Comparison of ENCODE assay signal across 8 cellular contexts in the genomic region with DNA sequence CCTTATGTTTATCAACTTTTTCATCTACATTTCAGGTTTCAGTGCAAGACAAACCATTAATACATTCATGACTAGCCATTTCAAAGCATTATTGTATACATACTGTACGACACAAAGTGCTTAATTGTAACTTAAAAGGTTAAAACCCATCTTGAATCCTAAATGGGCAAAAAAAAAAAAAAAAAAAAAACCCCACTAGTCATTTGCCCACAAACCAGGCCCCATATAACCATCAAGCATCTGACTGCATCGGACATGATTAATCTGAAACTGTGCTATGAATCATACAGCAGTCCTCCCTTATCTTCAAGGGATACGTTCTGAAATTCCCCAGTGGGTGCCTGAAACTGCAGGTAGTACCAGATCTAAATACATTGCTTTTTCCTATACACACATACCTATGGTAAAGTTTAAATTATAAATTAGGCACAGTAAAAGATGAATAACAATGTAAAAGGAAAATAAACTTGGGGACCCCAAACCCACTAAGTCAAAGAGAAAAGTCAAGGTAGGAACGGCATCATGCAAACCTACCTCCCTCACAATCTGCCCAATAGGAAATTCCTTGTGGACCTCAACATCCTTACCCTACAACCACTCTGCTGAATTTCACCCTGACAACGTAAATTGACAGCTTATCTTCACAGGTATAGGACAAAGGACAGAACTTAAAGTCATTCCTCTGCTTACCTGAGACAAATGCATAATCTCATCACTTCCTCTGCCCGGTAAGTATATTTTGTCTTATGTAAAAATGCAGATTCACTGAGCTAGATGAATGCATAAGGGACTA. TPM values are rescaled to one million over a fixed set of nuclear protein-coding genes. Genes with fewer than 3 reads are reported as not detected.
A peak's percentile ranks its signal among the peaks of the same experiment; 100 is the strongest.
DNase-seq lines count a peak whose midpoint lies in the region; ATAC-seq and TF ChIP-seq lines count a peak whose summit lies in the region.

No MANE protein-coding gene starts in this region.

- no peak overlapping the region for H2AK5ac ChIP-seq in mesendoderm (ENCODE audit: low read length)

- H2BK15ac ChIP-seq in mesendoderm (replicated peaks; ENCODE audit: low read depth), result no peak overlapping the region

- no peak overlapping the region for H4K8ac ChIP-seq in mesendoderm (ENCODE audit: low read depth, low read length)

- no peak overlapping the region for H3K4me3 ChIP-seq in naive thymus-derived CD4-positive, alpha-beta T cell (ENCODE audit: low read length)
- no peak overlapping the region for H3K4me3 ChIP-seq in mesendoderm (ENCODE audit: low read length)

- peaks cover 0 to 44% of the 10 kb centered on the region in 2 donors for H3K4me1 ChIP-seq in naive thymus-derived CD4-positive, alpha-beta T cell (ENCODE audit: control insufficient read depth in 2 of 2, insufficient read depth in 2 of 2, low read length in 2 of 2)
- H3K4me1 ChIP-seq in mesendoderm (ENCODE audit: control insufficient read depth, low read depth, low read length), result peaks cover 4% of the 10 kb centered on the region

- ATAC-seq in HG03139 (IDR thresholded peaks at IDR 0.05; ENCODE audit: unreplicated experiment), result peak; percentile 72
- peak; percentile 96 for ATAC-seq in activated B cell treated with CpG ODN at 0.5 μM for 24 hours (ENCODE audit: low read depth)
- peak; percentile 75 for ATAC-seq in naive thymus-derived CD4-positive, alpha-beta T cell

- H3K79me1 ChIP-seq in mesendoderm (ENCODE audit: low read length), result peaks cover 2% of the 10 kb centered on the region

- TF ChIP-seq CTCF in activated B cell treated with CpG ODN at 0.5 μM for 24 hours (IDR thresholded peaks at IDR 0.05), result no peak

- H3K79me2 ChIP-seq in mesendoderm (ENCODE audit: control insufficient read depth, insufficient read depth, low read length), result peaks cover 79% of the 10 kb centered on the region

- intact Hi-C loops in activated B cell treated with CpG ODN at 0.5 μM for 24 hours (cut with micrococcal nuclease), result loop anchor here (1.0 to 2.0 kb wide), 4 partner anchors 13 to 79 kb away; no protein-coding TSS in a partner anchor
- intact Hi-C loops in naive thymus-derived CD4-positive, alpha-beta T cell (cut with micrococcal nuclease), result no loop called here

- no peaks in the 10 kb centered on the region for H3K9me3 ChIP-seq in naive thymus-derived CD4-positive, alpha-beta T cell (ENCODE audit: control insufficient read depth in 2 of 3, low read length in 3 of 3)

- no peak overlapping the region for H2BK5ac ChIP-seq in mesendoderm (ENCODE audit: low read length)

- H3K27ac ChIP-seq in naive thymus-derived CD4-positive, alpha-beta T cell (ENCODE audit: low read depth, low read length), result no peak overlapping the region
- no peak overlapping the region for H3K27ac ChIP-seq in mesendoderm (ENCODE audit: low read depth, low read length)

- no peaks in the 10 kb centered on the region for H3K36me3 ChIP-seq in naive thymus-derived CD4-positive, alpha-beta T cell (ENCODE audit: control insufficient read depth in 2 of 3, insufficient read depth in 3 of 3, low read length in 3 of 3)
- no peaks in the 10 kb centered on the region for H3K36me3 ChIP-seq in mesendoderm (ENCODE audit: control insufficient read depth, insufficient read depth, low read length)

- POLR2A ChIA-PET in activated B cell treated with CpG ODN at 0.5 μM for 24 hours (lab: Charles Lee), result interaction anchor here (0.7 to 1.5 kb wide), 3 partner anchors 9 to 30 kb away, joined by 3 to 7 read pairs (median 3); no protein-coding TSS in a partner anchor
- POLR2A ChIA-PET in naive thymus-derived CD4-positive, alpha-beta T cell (lab: Charles Lee), result no interaction called here

- H3K27ac Mint-ChIP-seq in activated B cell treated with CpG ODN at 0.5 μM for 24 hours, result peak overlapping the region; percentile 79
- peak overlapping the region in 1 of 9 donors; percentile 57 for H3K27ac Mint-ChIP-seq in naive thymus-derived CD4-positive, alpha-beta T cell

- no peak overlapping the region for H3K56ac ChIP-seq in mesendoderm (ENCODE audit: low read length)

- H3K9me3 Mint-ChIP-seq in activated B cell treated with CpG ODN at 0.5 μM for 24 hours, result no peaks in the 10 kb centered on the region
- H3K9me3 Mint-ChIP-seq in naive thymus-derived CD4-positive, alpha-beta T cell, result no peaks in the 10 kb centered on the region

- peaks cover 76% of the 10 kb centered on the region for H3K4me1 Mint-ChIP-seq in activated B cell treated with CpG ODN at 0.5 μM for 24 hours
- peaks cover 18 to 57% (median 25%) of the 10 kb centered on the region in 7 donors for H3K4me1 Mint-ChIP-seq in naive thymus-derived CD4-positive, alpha-beta T cell

- DNase-seq in stimulated activated CD4-positive, alpha-beta T cell treated with anti-CD3 and anti-CD28 coated beads, Interleukin-12 subunit alpha, Interleukin-12 subunit beta, amount 100 ng/mL, for 48 hours (ENCODE audit: low read depth in 2 of 3, low spot score in 1 of 3), result peak in 2 of 3 donors; percentile 21 to 45
- no peak for DNase-seq in stimulated activated CD4-positive, alpha-beta T cell treated with anti-CD3 and anti-CD28 coated beads, Interleukin-4, amount 100 ng/mL, for 1 hour
- DNase-seq in activated B cell treated with CpG ODN at 0.5 μM for 24 hours (no peak), GF-D8 (lab: John Stamatoyannopoulos, UW) (no peak), mesendoderm (no peak), NCI-H1694 treated with DMSO at 0.1 percent for 48 hours (lab: John Stamatoyannopoulos, UW) (no peak)
- DNase-seq in naive thymus-derived CD4-positive, alpha-beta T cell, result no peak

- peaks cover 21% of the 10 kb centered on the region for H3K36me3 Mint-ChIP-seq in activated B cell treated with CpG ODN at 0.5 μM for 24 hours (ENCODE audit: low read depth)
- H3K36me3 Mint-ChIP-seq in naive thymus-derived CD4-positive, alpha-beta T cell, result peaks cover 0 to 9% (median 0%) of the 10 kb centered on the region in 5 donors

- H3K9ac ChIP-seq in mesendoderm (ENCODE audit: low read length), result no peak overlapping the region

- peak overlapping the region; percentile 66 for H3K4me3 Mint-ChIP-seq in activated B cell treated with CpG ODN at 0.5 μM for 24 hours
- H3K4me3 Mint-ChIP-seq in naive thymus-derived CD4-positive, alpha-beta T cell, result peak overlapping the region in 1 of 10 donors; percentile 31

- no peak overlapping the region for H3K4ac ChIP-seq in mesendoderm (ENCODE audit: low read depth, low read length)

- H3K4me2 ChIP-seq in mesendoderm (ENCODE audit: low read length), result no peak overlapping the region

- CTCF ChIA-PET in activated B cell treated with CpG ODN at 0.5 μM for 24 hours (lab: Charles Lee), result no interaction called here
- CTCF ChIA-PET in naive thymus-derived CD4-positive, alpha-beta T cell (lab: Charles Lee), result no interaction called here

- no peaks in the 10 kb centered on the region for H3K27me3 ChIP-seq in naive thymus-derived CD4-positive, alpha-beta T cell (ENCODE audit: control insufficient read depth in 2 of 2, insufficient read depth in 2 of 2, low read length in 2 of 2)
- H3K27me3 ChIP-seq in mesendoderm (ENCODE audit: insufficient read depth, low read length, poor library complexity), result no peaks in the 10 kb centered on the region

- H3K23ac ChIP-seq in mesendoderm (ENCODE audit: low read length), result no peak overlapping the region

- H4K5ac ChIP-seq in mesendoderm (ENCODE audit: low read length), result no peak overlapping the region

- no peak overlapping the region for H2BK120ac ChIP-seq in mesendoderm (ENCODE audit: low read depth, low read length)

- WGBS in mesendoderm (ENCODE audit: extremely low coverage, insufficient coverage, low lambda C conversion rate), result no CpG with 5 or more reads among the region's 6 CpGs

- no peaks in the 10 kb centered on the region for H3K27me3 Mint-ChIP-seq in activated B cell treated with CpG ODN at 0.5 μM for 24 hours
- no peaks in the 10 kb centered on the region for H3K27me3 Mint-ChIP-seq in naive thymus-derived CD4-positive, alpha-beta T cell

- H3K18ac ChIP-seq in mesendoderm (ENCODE audit: low read length), result no peak overlapping the region

RNA-seq across cellular contexts. Expression of gene B4GALT5, which starts 14.3 kb away (rescaled TPM):
- total RNA-seq in activated B cell treated with CpG ODN at 0.5 μM for 24 hours, result 70.6 and 72.9 TPM in 2 replicates
- total RNA-seq in naive thymus-derived CD4-positive, alpha-beta T cell, result 10 to 100 TPM in 2 of 5 experiments, 1 to 10 TPM in 3; 3.3 to 23.1 (median 4.6) TPM
- under 1 TPM; 0.14 to 0.37 TPM for polyA plus RNA-seq in naive thymus-derived CD4-positive, alpha-beta T cell
- polyA plus RNA-seq in mesendoderm (2013, experiment 1 of 2), result 59.6 TPM
- polyA plus RNA-seq in mesendoderm (2013, experiment 2 of 2), result 60.6 TPM

Comparison
In these comparisons a context has a peak if more than half of its experiments do, and no peak if none do; other contexts are left out.
1. DNase-seq: peak in stimulated activated CD4-positive, alpha-beta T cell treated with anti-CD3 and anti-CD28 coated beads, Interleukin-12 subunit alpha, Interleukin-12 subunit beta, amount 100 ng/mL, for 48 hours (2 of 3); none in stimulated activated CD4-positive, alpha-beta T cell treated with anti-CD3 and anti-CD28 coated beads, Interleukin-4, amount 100 ng/mL, for 1 hour (single experiment), activated B cell treated with CpG ODN at 0.5 μM for 24 hours (single experiment), naive thymus-derived CD4-positive, alpha-beta T cell (0 of 9), GF-D8 (single experiment), mesendoderm (single experiment) and NCI-H1694 treated with DMSO at 0.1 percent for 48 hours (single experiment).
2. Peak in every context shown above with its lines, with median percentiles within 50 percentile points of each other: ATAC-seq.